Comparison of ENCODE assay signal across 6 cellular contexts in genomic region chr19:32252333-32252669, GRCh38.
"Had no signal": no experiment of that assay in that cellular context is flagged by ENCODE, and none has a peak within 500 bp of the region (broad histone marks: within the 10 kb centered on the region; RNA-seq: fewer than 3 reads in every experiment).

No MANE protein-coding gene starts in this region.

- H3K27me3 Mint-ChIP-seq: IgD-negative memory B cell had no signal

- H3K4me3 ChIP-seq: GM23248, HAP-1 had no signal

- H3K36me3 ChIP-seq: HAP-1 had no signal

- H3K27ac Mint-ChIP-seq: HFFc6, IgD-negative memory B cell had no signal

- H3K9me3 ChIP-seq: HAP-1 had no signal

- H3K4me3 Mint-ChIP-seq: HFFc6, IgD-negative memory B cell had no signal

- H3K36me3 Mint-ChIP-seq: IgD-negative memory B cell had no signal

- H3K27ac ChIP-seq: GM23248, HL-60 had no signal

- H3K4me1 ChIP-seq: HAP-1 had no signal

- DNase-seq: GM23248, HFFc6, KG1 had no signal

- H3K4me1 Mint-ChIP-seq: IgD-negative memory B cell had no signal
